ENCODE assay signal across 18 cellular contexts in the genomic region with DNA sequence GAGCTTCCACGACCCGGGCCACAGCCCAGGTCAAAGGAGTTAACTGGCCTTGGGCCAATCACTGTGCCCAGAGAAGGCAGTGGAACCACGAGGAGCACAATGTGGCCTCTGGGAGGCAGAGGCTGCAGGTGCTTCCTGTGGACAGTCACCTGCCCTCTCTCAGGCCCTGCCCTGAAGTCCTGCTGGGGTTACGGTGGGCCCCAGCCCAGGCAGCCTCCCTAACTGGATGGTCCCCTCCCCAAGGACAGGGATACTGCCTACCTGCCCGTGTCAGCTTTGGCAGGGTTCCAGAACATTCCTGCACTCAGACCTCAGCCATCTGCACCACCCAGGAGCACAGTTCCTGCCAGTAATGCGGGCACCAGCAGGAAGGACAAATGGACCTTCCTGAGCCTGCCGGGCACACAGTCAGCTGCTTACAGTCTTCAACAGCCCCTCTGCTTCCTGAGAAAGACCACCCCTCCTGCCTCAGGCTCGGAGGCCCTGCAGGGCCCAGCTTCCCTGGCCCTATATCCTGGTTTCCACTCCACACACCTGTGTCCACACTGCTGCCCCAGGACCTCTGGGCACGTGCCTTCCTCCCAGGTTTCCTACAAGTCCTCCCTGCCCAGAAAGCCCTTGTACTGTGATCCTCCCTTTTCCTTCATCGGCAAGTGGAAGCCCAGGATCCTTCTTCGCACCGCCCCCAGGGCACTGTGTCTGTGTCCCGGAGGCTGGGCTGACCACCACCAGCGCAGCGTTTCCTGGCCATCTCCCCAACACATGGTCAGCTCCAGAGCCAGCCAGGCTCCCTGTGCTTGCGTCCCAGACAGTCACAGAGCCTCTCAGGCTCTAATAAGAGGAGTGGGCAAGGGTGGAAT. TPM values are rescaled to one million over a fixed set of nuclear protein-coding genes. Genes with fewer than 3 reads are reported as not detected.
A peak's percentile ranks its signal among the peaks of the same experiment; 100 is the strongest.
DNase-seq lines count a peak whose midpoint lies in the region; TF ChIP-seq lines count a peak whose summit lies in the region.
"Had no signal": no experiment of that assay in that cellular context is flagged by ENCODE, and none has a peak within 500 bp of the region (broad histone marks: within the 10 kb centered on the region; RNA-seq: fewer than 3 reads in every experiment).

No MANE protein-coding gene starts in this region.

- H3K4me1 ChIP-seq in osteoblast (ENCODE audit: insufficient read depth, low read length), result no peaks in the 10 kb centered on the region
- no peaks in the 10 kb centered on the region for H3K4me1 ChIP-seq in GM23248 (ENCODE audit: insufficient read depth)

- no peaks in the 10 kb centered on the region for H3F3A ChIP-seq in GM23248 (ENCODE audit: insufficient read depth)

- TF ChIP-seq CTCF in C4-2B (conservative IDR thresholded peaks at IDR 0.05) (no peak), osteoblast (IDR thresholded peaks at IDR 0.05; ENCODE audit: extremely low read depth, low read depth, low read length) (no peak)

- H2AFZ ChIP-seq in osteoblast (ENCODE audit: low read length) (no peak overlapping the region), GM23248 (no peak overlapping the region)

- H3K9me3 ChIP-seq in osteoblast (ENCODE audit: low read depth, low read length) (no peaks in the 10 kb centered on the region), GM23248 (ENCODE audit: low read depth) (no peaks in the 10 kb centered on the region)
- H3K9me3 ChIP-seq: esophagus muscularis mucosa, heart left ventricle, uterus had no signal

- H3K36me3 ChIP-seq in osteoblast (ENCODE audit: insufficient read depth, low read length), result no peaks in the 10 kb centered on the region
- H3K36me3 ChIP-seq in GM23248 (ENCODE audit: low read depth), result no peaks in the 10 kb centered on the region
- H3K36me3 ChIP-seq: esophagus muscularis mucosa, heart left ventricle, uterus had no signal

- H3K9ac ChIP-seq in GM23248, result no peak overlapping the region

- H3K4me2 ChIP-seq in osteoblast (ENCODE audit: insufficient read depth, low read length) (no peak overlapping the region), GM23248 (ENCODE audit: unreplicated experiment) (no peak overlapping the region)

- H3K79me2 ChIP-seq in osteoblast (ENCODE audit: insufficient read depth, low read length) (no peaks in the 10 kb centered on the region), GM23248 (ENCODE audit: insufficient read depth) (no peaks in the 10 kb centered on the region)

- in situ Hi-C loops in GM23248 (cut with MboI), result no loop called here

- H3K27me3 ChIP-seq in osteoblast (ENCODE audit: insufficient read depth, low read length) (peaks cover 17% of the 10 kb centered on the region), GM23248 (replicated peaks; ENCODE audit: insufficient read depth) (peaks cover 20% of the 10 kb centered on the region)
- H3K27me3 ChIP-seq: uterus had no signal

- H3K27ac ChIP-seq in C4-2B (0 out of 2 replicates have a peak overlapping the region, but pooled peaks have one; percentile 0), osteoblast (ENCODE audit: low read depth, low read length) (no peak overlapping the region), GM23248 (no peak overlapping the region)
- H3K27ac ChIP-seq: esophagus muscularis mucosa, heart left ventricle, uterus had no signal

- H4K20me1 ChIP-seq in osteoblast (ENCODE audit: insufficient read depth, low read length) (no peaks in the 10 kb centered on the region), GM23248 (ENCODE audit: insufficient read depth) (no peaks in the 10 kb centered on the region)

- 58 to 60% methylated on average over 14 to 16 of the region's 16 CpGs for WGBS in GM23248 (ENCODE audit: low coverage in 1 of 2, low lambda C conversion rate in 2 of 2, missing lambda C conversion rate in 2 of 2), 2 experiments

- no peak overlapping the region for H3K4me3 ChIP-seq in osteoblast (ENCODE audit: insufficient read depth, low read length)
- no peak overlapping the region for H3K4me3 ChIP-seq in GM23248
- H3K4me3 ChIP-seq: esophagus muscularis mucosa, heart left ventricle, uterus had no signal

- DNase-seq in LoVo (ENCODE audit: low spot score) (peak; percentile 63), dermis blood vessel endothelial cell (peak; percentile 21), osteoblast (ENCODE audit: insufficient read length, low spot score, missing footprints) (peak; percentile 83), NCI-H1694 treated with DMSO at 0.1 percent for 48 hours (lab: John Stamatoyannopoulos, UW) (no peak), GM23248 (no peak), AML-193 (lab: John Stamatoyannopoulos, UW) (no peak), GDM1 (lab: John Stamatoyannopoulos, UW) (no peak)
- DNase-seq: activated B cell treated with CpG ODN at 0.5 μM for 24 hours, activated gamma-delta T cell, islet precursor cell, NCI-H2081, uterus had no signal

- no peaks in the 10 kb centered on the region for H3K9me2 ChIP-seq in GM23248 (ENCODE audit: insufficient read depth)

RNA-seq across cellular contexts. Expression of a gene that starts 23.3 kb away (rescaled TPM):
- not detected in 2 replicates for total RNA-seq in dermis blood vessel endothelial cell
- 8.5 and 15.6 TPM in 2 replicates for total RNA-seq in osteoblast
- total RNA-seq in GM23248 (2014; rRNA removed; shearing (Covaris generic)), result 0.25 TPM in 1 of 2 replicates, not detected in the other
- not detected in 2 replicates for polyA plus RNA-seq in GM23248 (2016; fragmentation: Nextera tagmentation; extraction: Ambion mirVana)
- total RNA-seq: dermis microvascular lymphatic vessel endothelial cell, RPMI7951 had no signal
- polyA plus RNA-seq: heart left ventricle had no signal

RNA-seq across cellular contexts. Expression of a gene that starts 44.9 kb away (rescaled TPM):
- total RNA-seq in dermis blood vessel endothelial cell (45.4 and 54.2 TPM in 2 replicates), osteoblast (48.9 and 50.7 TPM in 2 replicates)
- 43.4 and 60.3 TPM in 2 replicates for total RNA-seq in GM23248 (2014; rRNA removed; shearing (Covaris generic))
- polyA plus RNA-seq in GM23248 (2016; fragmentation: Nextera tagmentation; extraction: Ambion mirVana), result 41.7 and 48.0 TPM in 2 replicates

RNA-seq across cellular contexts. Expression of a gene that starts 53.4 kb away (rescaled TPM):
- total RNA-seq in dermis blood vessel endothelial cell (not detected in 2 replicates), osteoblast (0.59 and 0.72 TPM in 2 replicates)
- not detected in 2 replicates for total RNA-seq in GM23248 (2014; rRNA removed; shearing (Covaris generic))
- polyA plus RNA-seq in GM23248 (2016; fragmentation: Nextera tagmentation; extraction: Ambion mirVana), result not detected in 2 replicates
- total RNA-seq: activated B cell treated with CpG ODN at 0.5 μM for 24 hours, dermis microvascular lymphatic vessel endothelial cell, M059J, RPMI7951 had no signal

Comparison
In these comparisons a context has a peak if more than half of its experiments do, and no peak if none do; other contexts are left out.
1. DNase-seq: peak in LoVo (single experiment), dermis blood vessel endothelial cell (single experiment) and osteoblast (single experiment); none in NCI-H1694 treated with DMSO at 0.1 percent for 48 hours (single experiment), GM23248 (single experiment), AML-193 (0 of 2) and GDM1 (single experiment).